Comparison of ENCODE assay signal across 18 cellular contexts in genomic region chr15:51074926-51075325, GRCh38. TPM values are rescaled to one million over a fixed set of nuclear protein-coding genes. Genes with fewer than 3 reads are reported as not detected.
A peak's percentile ranks its signal among the peaks of the same experiment; 100 is the strongest.
DNase-seq lines count a peak whose midpoint lies in the region; ATAC-seq and TF ChIP-seq lines count a peak whose summit lies in the region.
"Had no signal": no experiment of that assay in that cellular context is flagged by ENCODE, and none has a peak within 500 bp of the region (broad histone marks: within the 10 kb centered on the region; RNA-seq: fewer than 3 reads in every experiment).

No MANE protein-coding gene starts in this region.

- WGBS in heart right ventricle, 2 donors = 87 to 89% methylated on average over 5 of the region's 5 CpGs
- WGBS in psoas muscle, 3 donors = 84 to 89% (median 85%) methylated on average over 5 of the region's 5 CpGs

- H3K36me3 ChIP-seq in heart right ventricle (no peaks in the 10 kb centered on the region), muscle layer of colon (ENCODE audit: insufficient read depth, low read length) (no peaks in the 10 kb centered on the region), uterus (no peaks in the 10 kb centered on the region), gastrocnemius medialis (no peaks in the 10 kb centered on the region), psoas muscle (ENCODE audit: insufficient read depth in 1 of 2, low read depth in 1 of 2) (no peaks in the 10 kb centered on the region)

- ATAC-seq in heart right ventricle (peak in 1 of 8 donors; percentile 8), Right ventricle myocardium inferior (no peak), gastrocnemius medialis (no peak), psoas muscle (no peak)
- ATAC-seq: HCT116, PC-3 had no signal

- in situ Hi-C loops in gastrocnemius medialis (cut with MboI; ENCODE audit: low sequenced_read_pairs in 4 of 4) = no loop called here

- H3K27ac ChIP-seq in heart right ventricle (peak overlapping the region in 6 of 10 donors; percentile 48 to 80 (median 62)), muscle layer of colon (ENCODE audit: low read depth, low read length) (peak overlapping the region; percentile 8), uterus (peak overlapping the region; percentile 85 to 92), gastrocnemius medialis (no peak overlapping the region), psoas muscle (no peak overlapping the region)

- H3K9me3 ChIP-seq in heart right ventricle = no peaks in the 10 kb centered on the region
- H3K9me3 ChIP-seq in muscle layer of colon (ENCODE audit: low read length) = no peaks in the 10 kb centered on the region
- H3K9me3 ChIP-seq in uterus = no peaks in the 10 kb centered on the region
- H3K9me3 ChIP-seq in gastrocnemius medialis = no peaks in the 10 kb centered on the region
- no peaks in the 10 kb centered on the region for H3K9me3 ChIP-seq in psoas muscle

- intact Hi-C loops in heart right ventricle (cut with DNase I) (loop anchor here in 1 of 10 donors (10.0 kb wide), 1 partner anchor 60 kb away; no protein-coding TSS in a partner anchor), Right ventricle myocardium inferior (cut with DNase I) (no loop called here), uterus (cut with DNase I; ENCODE audit: low total_unique reads) (no loop called here), gastrocnemius medialis (cut with DNase I; ENCODE audit: low total_unique reads) (no loop called here), psoas muscle (cut with DNase I) (no loop called here)

- H3K4me3 ChIP-seq in heart right ventricle (no peak overlapping the region), epithelial cell of esophagus (ENCODE audit: low read length) (no peak overlapping the region), muscle layer of colon (ENCODE audit: low read depth in 1 of 2, low read length in 2 of 2) (no peak overlapping the region), uterus (no peak overlapping the region), gastrocnemius medialis (no peak overlapping the region), psoas muscle (no peak overlapping the region)

- no peak for TF ChIP-seq CTCF in heart right ventricle (IDR thresholded peaks at IDR 0.05)
- no peak for TF ChIP-seq CTCF in epithelial cell of esophagus (IDR thresholded peaks at IDR 0.05; ENCODE audit: insufficient read depth, low read depth, low read length, missing control alignments)
- TF ChIP-seq CTCF in uterus (IDR thresholded peaks at IDR 0.05) = no peak
- TF ChIP-seq CTCF in gastrocnemius medialis (IDR thresholded peaks at IDR 0.05 in 4 of 5, conservative IDR thresholded peaks at IDR 0.05 in 1 of 5) = no peak
- no peak for TF ChIP-seq CTCF in psoas muscle (IDR thresholded peaks at IDR 0.05)

- H3K27me3 ChIP-seq in heart right ventricle (no peaks in the 10 kb centered on the region), muscle layer of colon (ENCODE audit: control insufficient read depth in 1 of 2, insufficient read depth in 2 of 2, low read length in 2 of 2) (no peaks in the 10 kb centered on the region), uterus (no peaks in the 10 kb centered on the region), gastrocnemius medialis (no peaks in the 10 kb centered on the region), psoas muscle (ENCODE audit: insufficient read depth in 3 of 3, low read length in 2 of 3) (peaks cover 0 to under 1% (median 0%) of the 10 kb centered on the region in 3 donors)

- TF ChIP-seq POLR2A in uterus (IDR thresholded peaks at IDR 0.05) = no peak
- TF ChIP-seq POLR2A in gastrocnemius medialis (IDR thresholded peaks at IDR 0.05) = no peak

- no peak for DNase-seq in heart right ventricle
- DNase-seq in Right ventricle myocardium inferior (ENCODE audit: missing footprints) = no peak
- DNase-seq in epithelial cell of esophagus (ENCODE audit: low read depth) = peak; percentile 52
- no peak for DNase-seq in uterus
- no peak for DNase-seq in gastrocnemius medialis
- DNase-seq in activated naive CD4-positive, alpha-beta T cell treated with Interleukin-2 at 50 U/mL for 16 hours = no peak
- DNase-seq in psoas muscle = no peak
- DNase-seq: KG1, NCI-H1092, NCI-H1436, NCI-H187 treated with DMSO at 0.1 percent for 48 hours, NCI-H2107, NCI-H526 treated with DMSO at 0.1 percent for 48 hours, PC-3, SIG-M5 had no signal

- H3K4me1 ChIP-seq in heart right ventricle (peaks cover 0 to 35% (median 15%) of the 10 kb centered on the region in 9 donors), muscle layer of colon (ENCODE audit: insufficient read depth, low read length) (peaks cover 23% of the 10 kb centered on the region), uterus (peaks cover 0 to 17% of the 10 kb centered on the region in 2 donors), gastrocnemius medialis (peaks cover 0 to 8% of the 10 kb centered on the region in 2 donors), psoas muscle (no peaks in the 10 kb centered on the region)

- H3K9ac ChIP-seq in muscle layer of colon (ENCODE audit: low read length) = no peak overlapping the region

RNA-seq across cellular contexts. Expression of gene TNFAIP8L3, which starts 19.8 kb away (rescaled TPM):
- total RNA-seq in heart right ventricle = 1 to 10 TPM; 2.2 to 9.3 (median 3.4) TPM
- polyA plus RNA-seq in heart right ventricle = 10 to 100 TPM in 1 of 2 donors, 1 to 10 TPM in 1; 1.3 to 14.4 TPM
- total RNA-seq in Right ventricle myocardium inferior = 8.5 TPM
- 100 to 1,000 TPM in 1 of 4 donors, 10 to 100 TPM in 3; 20.0 to 173 (median 43.2) TPM for total RNA-seq in uterus
- 1 to 10 TPM in 3 of 4 donors, under 1 TPM in 1; 0.75 to 4.9 (median 4.2) TPM for total RNA-seq in gastrocnemius medialis
- total RNA-seq in psoas muscle = 10 to 100 TPM in 1 of 4 donors, 1 to 10 TPM in 1, under 1 TPM in 2; 0.61 to 14.1 (median 1.6) TPM
- polyA plus RNA-seq in psoas muscle = 10 to 100 TPM in 1 of 3 donors, under 1 TPM in 2; 0.52 to 47.3 (median 0.77) TPM
- total RNA-seq: PC-3 had no signal
- polyA plus RNA-seq: CD14-positive monocyte had no signal

Comparison
In these comparisons a context has a peak if more than half of its experiments do, and no peak if none do; other contexts are left out.
1. H3K27ac ChIP-seq: peak in heart right ventricle (6 of 10), muscle layer of colon (single experiment) and uterus (2 of 2); none in gastrocnemius medialis (0 of 4) and psoas muscle (single experiment).